24 cellular contexts compared by ENCODE assay signal in genomic region chr7:9149499-9150082, GRCh38.
DNase-seq lines count a peak whose midpoint lies in the region; ATAC-seq, FAIRE-seq and TF ChIP-seq lines count a peak whose summit lies in the region.
"Had no signal": no experiment of that assay in that cellular context is flagged by ENCODE, and none has a peak within 500 bp of the region (broad histone marks: within the 10 kb centered on the region; RNA-seq: fewer than 3 reads in every experiment).

No MANE protein-coding gene starts in this region.

- TF ChIP-seq POLR2A in breast epithelium (IDR thresholded peaks at IDR 0.05) = no peak

- peaks cover 26% of the 10 kb centered on the region for H3K4me1 Mint-ChIP-seq in MCF 10A (ENCODE audit: insufficient read depth, unreplicated experiment)
- H3K4me1 Mint-ChIP-seq in HFFc6 (ENCODE audit: low read depth) = no peaks in the 10 kb centered on the region
- H3K4me1 Mint-ChIP-seq: activated CD4-positive, alpha-beta memory T cell treated with anti-CD3 and anti-CD28 coated beads, Interleukin-2, amount 10 ng/mL, durations not matched to agents 7 days and 5 days had no signal

- H3K27me3 Mint-ChIP-seq in MCF 10A (ENCODE audit: insufficient read depth, unreplicated experiment) (no peaks in the 10 kb centered on the region), HFFc6 (ENCODE audit: insufficient read depth) (no peaks in the 10 kb centered on the region; the same call in 1 of the 2 replicates)
- H3K27me3 Mint-ChIP-seq: activated CD4-positive, alpha-beta memory T cell treated with anti-CD3 and anti-CD28 coated beads, Interleukin-2, amount 10 ng/mL, durations not matched to agents 7 days and 5 days; stimulated activated naive CD8-positive, alpha-beta T cell treated with anti-CD3 and anti-CD28 coated beads, Interleukin-15, Interleukin-2, amounts not matched to agents 100 ng/mL and 50 ng/mL, for 24 hours had no signal

- in situ Hi-C loops in HAP-1 (cut with MboI; ENCODE audit: low sequenced_read_pairs) = no loop called here

- TF ChIP-seq CTCF in MCF 10A (IDR thresholded peaks at IDR 0.05; ENCODE audit: unreplicated experiment) (no peak), breast epithelium (IDR thresholded peaks at IDR 0.05) (no peak), epithelial cell of esophagus (IDR thresholded peaks at IDR 0.05; ENCODE audit: insufficient read depth, low read depth, low read length, missing control alignments) (no peak), HFFc6 (IDR thresholded peaks at IDR 0.05) (no peak)

- CTCF ChIA-PET in MCF 10A (lab: Yijun Ruan, JAX) = interaction anchor here (0.5 to 0.6 kb wide), 2 partner anchors 268 to 1043 kb away, joined by 3 to 4 read pairs; no protein-coding TSS in a partner anchor

- no peaks in the 10 kb centered on the region for H3K9me3 ChIP-seq in breast epithelium
- no peaks in the 10 kb centered on the region for H3K9me3 ChIP-seq in HAP-1
- H3K9me3 ChIP-seq: colonic mucosa, tibial nerve had no signal

- ATAC-seq in stimulated activated naive CD8-positive, alpha-beta T cell treated with anti-CD3 and anti-CD28 coated beads, Interleukin-15, Interleukin-2, amounts not matched to agents 100 U/mL and 50 U/mL, for 24 hours = no peak

- intact Hi-C loops in MCF 10A (cut with micrococcal nuclease) (no loop called here), breast epithelium (cut with DNase I; ENCODE audit: low total_unique reads) (no loop called here)

- DNase-seq in MCF 10A (ENCODE audit: unreplicated experiment) (peak; percentile 51), breast epithelium (ENCODE audit: low spot score in 2 of 2) (no peak), RCC 7860 (ENCODE audit: low spot score) (peak; percentile 24), epithelial cell of esophagus (ENCODE audit: low read depth) (peak; percentile 0), HFFc6 (no peak), OCI-M1 (lab: John Stamatoyannopoulos, UW) (no peak), HAP-1 (ENCODE audit: low spot score in 2 of 2) (no peak)
- no peak for DNase-seq in stimulated activated naive CD8-positive, alpha-beta T cell treated with anti-CD3 and anti-CD28 coated beads, Interleukin-15, Interleukin-2, amounts not matched to agents 100 U/mL and 50 U/mL, for 24 hours
- DNase-seq: activated CD4-positive, alpha-beta memory T cell treated with anti-CD3 and anti-CD28 coated beads, Interleukin-2, amount 10 ng/mL, durations not matched to agents 7 days and 5 days; activated CD4-positive, CD25-positive, alpha-beta regulatory T cell; Calu3; colonic mucosa; EL; glutamatergic neuron; GM23248; mesendoderm; NCI-H1105 treated with DMSO at 0.1 percent for 48 hours; NCI-H2081 treated with DMSO at 0.1 percent for 48 hours; NCI-H446; retina; stimulated activated CD4-positive, alpha-beta T cell treated with anti-CD3 and anti-CD28 coated beads, Interleukin-4, amount 100 ng/mL, for 4 hours; T1000 had no signal

- H3K27ac Mint-ChIP-seq in MCF 10A (ENCODE audit: low read depth, unreplicated experiment) (peak overlapping the region; percentile 69), HFFc6 (no peak overlapping the region)
- H3K27ac Mint-ChIP-seq: activated CD4-positive, alpha-beta memory T cell treated with anti-CD3 and anti-CD28 coated beads, Interleukin-2, amount 10 ng/mL, durations not matched to agents 7 days and 5 days; stimulated activated naive CD8-positive, alpha-beta T cell treated with anti-CD3 and anti-CD28 coated beads, Interleukin-15, Interleukin-2, amounts not matched to agents 100 ng/mL and 50 ng/mL, for 24 hours had no signal

- H3K4me3 ChIP-seq in breast epithelium (no peak overlapping the region), epithelial cell of esophagus (ENCODE audit: low read length) (no peak overlapping the region), HAP-1 (no peak overlapping the region)
- H3K4me3 ChIP-seq: colonic mucosa, GM23248, tibial nerve had no signal

- POLR2A ChIA-PET in MCF 10A (lab: Yijun Ruan, JAX) = no interaction called here

- H3K4me1 ChIP-seq in breast epithelium = no peaks in the 10 kb centered on the region
- peaks cover 4% of the 10 kb centered on the region for H3K4me1 ChIP-seq in HAP-1
- H3K4me1 ChIP-seq: colonic mucosa, tibial nerve had no signal

- H3K36me3 Mint-ChIP-seq in MCF 10A (ENCODE audit: insufficient read depth, unreplicated experiment) (no peaks in the 10 kb centered on the region), HFFc6 (ENCODE audit: low read depth) (no peaks in the 10 kb centered on the region)

- H3K9me3 Mint-ChIP-seq in MCF 10A (ENCODE audit: unreplicated experiment) (no peaks in the 10 kb centered on the region), HFFc6 (peaks cover 46% of the 10 kb centered on the region)

- no TSS peak for BruUV-seq in MCF 10A (replicated peaks; lab: Mats Ljungman, UMichigan)

- no peak for FAIRE-seq in RCC 7860 (lab: Jason Lieb, UNC)

- no peaks in the 10 kb centered on the region for H3K27me3 ChIP-seq in breast epithelium
- no peaks in the 10 kb centered on the region for H3K27me3 ChIP-seq in HAP-1 (ENCODE audit: low read depth)
- H3K27me3 ChIP-seq: colonic mucosa, tibial nerve had no signal

- H3K36me3 ChIP-seq in breast epithelium (no peaks in the 10 kb centered on the region), HAP-1 (replicated peaks) (no peaks in the 10 kb centered on the region)
- H3K36me3 ChIP-seq: colonic mucosa, tibial nerve had no signal

- no peak overlapping the region for H3K4me3 Mint-ChIP-seq in MCF 10A (ENCODE audit: unreplicated experiment)
- no peak overlapping the region for H3K4me3 Mint-ChIP-seq in HFFc6
- H3K4me3 Mint-ChIP-seq: activated CD4-positive, alpha-beta memory T cell treated with anti-CD3 and anti-CD28 coated beads, Interleukin-2, amount 10 ng/mL, durations not matched to agents 7 days and 5 days; stimulated activated naive CD8-positive, alpha-beta T cell treated with anti-CD3 and anti-CD28 coated beads, Interleukin-15, Interleukin-2, amounts not matched to agents 100 ng/mL and 50 ng/mL, for 24 hours had no signal

- H3K27ac ChIP-seq in breast epithelium = no peak overlapping the region
- H3K27ac ChIP-seq: colonic mucosa, GM23248, tibial nerve had no signal

Comparison
In these comparisons a context has a peak if more than half of its experiments do, and no peak if none do; other contexts are left out.
1. DNase-seq: peak in MCF 10A (single experiment), RCC 7860 (single experiment) and epithelial cell of esophagus (single experiment); none in breast epithelium (0 of 2), HFFc6 (single experiment), OCI-M1 (single experiment), stimulated activated naive CD8-positive, alpha-beta T cell treated with anti-CD3 and anti-CD28 coated beads, Interleukin-15, Interleukin-2, amounts not matched to agents 100 U/mL and 50 U/mL, for 24 hours (single experiment) and HAP-1 (0 of 2).